23 cellular contexts compared by ENCODE assay signal in genomic region chr21:38129711-38130110, GRCh38.
"Had no signal": no experiment of that assay in that cellular context is flagged by ENCODE, and none has a peak within 500 bp of the region (broad histone marks: within the 10 kb centered on the region; RNA-seq: fewer than 3 reads in every experiment).

No MANE protein-coding gene starts in this region.

- H3K4me1 Mint-ChIP-seq: immature natural killer cell; nephron; stimulated activated memory B cell treated with anti-CD40 and anti-IgM and Interleukin-4, amounts not matched to agents 10 μg/mL and 1 μg/mL and 100 μg/mL, for 72 hours had no signal

- H3K27ac Mint-ChIP-seq: activated CD4-positive, alpha-beta T cell treated with anti-CD3 and anti-CD28 coated beads for 36 hours; activated naive CD4-positive, alpha-beta T cell treated with anti-CD3 and anti-CD28 coated beads for 36 hours; activated T-helper 2 cell treated with anti-CD3 and anti-CD28 coated beads, Interferon-gamma antibody, Interleukin-2, Interleukin-4, amounts not matched to agents 10 μg/mL and 5 μg/mL and 100 μg/mL, durations not matched to agents 14 hours and 24 hours and 36 hours; immature natural killer cell; nephron; stimulated activated memory B cell treated with anti-CD40 and anti-IgM and Interleukin-4, amounts not matched to agents 10 μg/mL and 1 μg/mL and 100 μg/mL, for 72 hours had no signal

- H3K4me3 ChIP-seq: body of pancreas, esophagus muscularis mucosa, left ventricle myocardium inferior, spleen, thoracic aorta, upper lobe of left lung had no signal

- DNase-seq: activated CD4-positive, alpha-beta T cell treated with anti-CD3 and anti-CD28 coated beads for 36 hours; activated CD4-positive, alpha-beta T cell treated with anti-CD3 and anti-CD28 coated beads, Interleukin-2, amount 50 U/mL, for 48 hours; activated naive CD4-positive, alpha-beta T cell treated with anti-CD3 and anti-CD28 coated beads for 36 hours; body of pancreas; dermis blood vessel endothelial cell; effector memory CD4-positive, alpha-beta T cell; immature natural killer cell; kidney glomerular epithelial cell; left ventricle myocardium inferior; mammary epithelial cell; midbrain; occipital lobe; posterior cingulate gyrus; retina; spleen; stimulated activated CD4-positive, alpha-beta T cell treated with anti-CD3 and anti-CD28 coated beads, Interleukin-4, amount 100 ng/mL, for 4 hours; upper lobe of left lung; WERI-Rb-1 had no signal

- ATAC-seq: activated CD4-positive, alpha-beta T cell treated with anti-CD3 and anti-CD28 coated beads for 36 hours; body of pancreas; stimulated activated memory B cell treated with anti-CD40 and anti-IgM and Interleukin-4, amounts not matched to agents 10 μg/mL and 1 μg/mL and 100 μg/mL, for 72 hours had no signal

- H3K4me3 Mint-ChIP-seq: activated CD4-positive, alpha-beta T cell treated with anti-CD3 and anti-CD28 coated beads for 36 hours; activated naive CD4-positive, alpha-beta T cell treated with anti-CD3 and anti-CD28 coated beads for 36 hours; immature natural killer cell; nephron; stimulated activated memory B cell treated with anti-CD40 and anti-IgM and Interleukin-4, amounts not matched to agents 10 μg/mL and 1 μg/mL and 100 μg/mL, for 72 hours had no signal

- H3K9me3 Mint-ChIP-seq: activated naive CD4-positive, alpha-beta T cell treated with anti-CD3 and anti-CD28 coated beads for 36 hours; activated T-helper 2 cell treated with anti-CD3 and anti-CD28 coated beads, Interferon-gamma antibody, Interleukin-2, Interleukin-4, amounts not matched to agents 10 μg/mL and 5 μg/mL and 100 μg/mL, durations not matched to agents 14 hours and 24 hours and 36 hours; immature natural killer cell; stimulated activated memory B cell treated with anti-CD40 and anti-IgM and Interleukin-4, amounts not matched to agents 10 μg/mL and 1 μg/mL and 100 μg/mL, for 72 hours had no signal
